ENCODE assay signal across 8 cellular contexts in the genomic region with DNA sequence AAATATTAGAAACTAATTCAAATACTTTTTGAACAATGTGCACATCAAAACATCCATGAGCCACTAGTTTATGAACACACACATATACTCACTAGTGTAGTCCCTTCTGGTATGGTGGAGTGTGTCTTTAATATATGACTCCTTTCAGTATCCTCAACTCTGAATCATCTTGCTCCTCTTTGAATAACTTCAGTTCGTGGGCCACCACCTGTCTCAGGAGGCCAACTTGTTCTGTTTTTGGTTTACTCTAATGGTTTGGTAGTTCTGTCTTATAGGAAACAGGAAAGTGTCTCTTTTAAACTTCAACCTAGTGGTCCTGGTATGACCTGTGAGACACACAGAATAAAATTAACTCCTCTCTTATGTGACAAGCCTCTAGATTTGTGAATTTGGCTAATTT. TPM values are rescaled to one million over a fixed set of nuclear protein-coding genes. Genes with fewer than 3 reads are reported as not detected.
A peak's percentile ranks its signal among the peaks of the same experiment; 100 is the strongest.
DNase-seq lines count a peak whose midpoint lies in the region; ATAC-seq and TF ChIP-seq lines count a peak whose summit lies in the region.

No MANE protein-coding gene starts in this region.

- peak; percentile 54 for DNase-seq in GM10248 (ENCODE audit: extremely low spot score)
- DNase-seq in WTC11 (ENCODE audit: low spot score) = no peak
- DNase-seq in occipital lobe (lab: John Stamatoyannopoulos, UW) = no peak
- DNase-seq in hippocampal formation (lab: John Stamatoyannopoulos, UW) = no peak
- no peak for DNase-seq in AG08395 (ENCODE audit: low spot score)
- DNase-seq in NCI-H2081 (lab: John Stamatoyannopoulos, UW) = no peak

- H3K4me1 Mint-ChIP-seq in WTC11 = peaks cover 87% of the 10 kb centered on the region

- peak overlapping the region; percentile 83; the same call in 1 of the 2 replicates for H3K27ac Mint-ChIP-seq in WTC11

- ATAC-seq in GM19324 (IDR thresholded peaks at IDR 0.05; ENCODE audit: low FRiP score, unreplicated experiment) (peak; percentile 89), HG02970 (IDR thresholded peaks at IDR 0.05; ENCODE audit: low FRiP score, unreplicated experiment) (peak; percentile 88), WTC11 (no peak)

- no peaks in the 10 kb centered on the region for H3K27me3 Mint-ChIP-seq in WTC11 (ENCODE audit: low read depth)

- H3K9me3 Mint-ChIP-seq in WTC11 = no peaks in the 10 kb centered on the region

- POLR2A ChIA-PET in GM10248 (lab: Yijun Ruan, JAX) = no interaction called here
- POLR2A ChIA-PET in WTC11 (lab: Charles Lee) = no interaction called here

- TF ChIP-seq CTCF in GM10248 (IDR thresholded peaks at IDR 0.05; ENCODE audit: control extremely low read depth, extremely low read depth, low read depth, missing control alignments) (no peak), WTC11 (IDR thresholded peaks at IDR 0.05) (no peak)

- H3K36me3 Mint-ChIP-seq in WTC11 = no peaks in the 10 kb centered on the region; the same call in 1 of the 2 replicates

- H3K4me3 Mint-ChIP-seq in WTC11 = no peak overlapping the region

- CTCF ChIA-PET in GM10248 (lab: Yijun Ruan, JAX) = no interaction called here
- CTCF ChIA-PET in WTC11 (lab: Charles Lee) = no interaction called here

TF ChIP-seq in WTC11, 78 proteins besides CTCF, POLR2A, EP300 and RAD21:
- TF ChIP-seq, protein P1, sequence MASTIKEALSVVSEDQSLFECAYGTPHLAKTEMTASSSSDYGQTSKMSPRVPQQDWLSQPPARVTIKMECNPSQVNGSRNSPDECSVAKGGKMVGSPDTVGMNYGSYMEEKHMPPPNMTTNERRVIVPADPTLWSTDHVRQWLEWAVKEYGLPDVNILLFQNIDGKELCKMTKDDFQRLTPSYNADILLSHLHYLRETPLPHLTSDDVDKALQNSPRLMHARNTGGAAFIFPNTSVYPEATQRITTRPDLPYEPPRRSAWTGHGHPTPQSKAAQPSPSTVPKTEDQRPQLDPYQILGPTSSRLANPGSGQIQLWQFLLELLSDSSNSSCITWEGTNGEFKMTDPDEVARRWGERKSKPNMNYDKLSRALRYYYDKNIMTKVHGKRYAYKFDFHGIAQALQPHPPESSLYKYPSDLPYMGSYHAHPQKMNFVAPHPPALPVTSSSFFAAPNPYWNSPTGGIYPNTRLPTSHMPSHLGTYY (CRISPR knock-in tag; IDR thresholded peaks at IDR 0.05) = no peak
- no peak for TF ChIP-seq TEAD4 (CRISPR knock-in tag; IDR thresholded peaks at IDR 0.05)
- TF ChIP-seq FOXK1 (CRISPR knock-in tag; IDR thresholded peaks at IDR 0.05) = no peak
- TF ChIP-seq, protein P2, sequence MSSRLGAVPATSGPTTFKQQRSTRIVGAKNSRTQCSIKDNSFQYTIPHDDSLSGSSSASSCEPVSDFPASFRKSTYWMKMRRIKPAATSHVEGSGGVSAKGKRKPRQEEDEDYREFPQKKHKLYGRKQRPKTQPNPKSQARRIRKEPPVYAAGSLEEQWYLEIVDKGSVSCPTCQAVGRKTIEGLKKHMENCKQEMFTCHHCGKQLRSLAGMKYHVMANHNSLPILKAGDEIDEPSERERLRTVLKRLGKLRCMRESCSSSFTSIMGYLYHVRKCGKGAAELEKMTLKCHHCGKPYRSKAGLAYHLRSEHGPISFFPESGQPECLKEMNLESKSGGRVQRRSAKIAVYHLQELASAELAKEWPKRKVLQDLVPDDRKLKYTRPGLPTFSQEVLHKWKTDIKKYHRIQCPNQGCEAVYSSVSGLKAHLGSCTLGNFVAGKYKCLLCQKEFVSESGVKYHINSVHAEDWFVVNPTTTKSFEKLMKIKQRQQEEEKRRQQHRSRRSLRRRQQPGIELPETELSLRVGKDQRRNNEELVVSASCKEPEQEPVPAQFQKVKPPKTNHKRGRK (CRISPR knock-in tag; IDR thresholded peaks at IDR 0.05; ENCODE audit: borderline replicate concordance) = no peak
- TF ChIP-seq, protein P3, sequence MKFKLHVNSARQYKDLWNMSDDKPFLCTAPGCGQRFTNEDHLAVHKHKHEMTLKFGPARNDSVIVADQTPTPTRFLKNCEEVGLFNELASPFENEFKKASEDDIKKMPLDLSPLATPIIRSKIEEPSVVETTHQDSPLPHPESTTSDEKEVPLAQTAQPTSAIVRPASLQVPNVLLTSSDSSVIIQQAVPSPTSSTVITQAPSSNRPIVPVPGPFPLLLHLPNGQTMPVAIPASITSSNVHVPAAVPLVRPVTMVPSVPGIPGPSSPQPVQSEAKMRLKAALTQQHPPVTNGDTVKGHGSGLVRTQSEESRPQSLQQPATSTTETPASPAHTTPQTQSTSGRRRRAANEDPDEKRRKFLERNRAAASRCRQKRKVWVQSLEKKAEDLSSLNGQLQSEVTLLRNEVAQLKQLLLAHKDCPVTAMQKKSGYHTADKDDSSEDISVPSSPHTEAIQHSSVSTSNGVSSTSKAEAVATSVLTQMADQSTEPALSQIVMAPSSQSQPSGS (CRISPR knock-in tag; IDR thresholded peaks at IDR 0.05; ENCODE audit: borderline replicate concordance, low read depth) = no peak
- TF ChIP-seq, protein P4, sequence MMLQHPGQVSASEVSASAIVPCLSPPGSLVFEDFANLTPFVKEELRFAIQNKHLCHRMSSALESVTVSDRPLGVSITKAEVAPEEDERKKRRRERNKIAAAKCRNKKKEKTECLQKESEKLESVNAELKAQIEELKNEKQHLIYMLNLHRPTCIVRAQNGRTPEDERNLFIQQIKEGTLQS (CRISPR knock-in tag; conservative IDR thresholded peaks at IDR 0.05) = no peak
- TF ChIP-seq, protein P5, sequence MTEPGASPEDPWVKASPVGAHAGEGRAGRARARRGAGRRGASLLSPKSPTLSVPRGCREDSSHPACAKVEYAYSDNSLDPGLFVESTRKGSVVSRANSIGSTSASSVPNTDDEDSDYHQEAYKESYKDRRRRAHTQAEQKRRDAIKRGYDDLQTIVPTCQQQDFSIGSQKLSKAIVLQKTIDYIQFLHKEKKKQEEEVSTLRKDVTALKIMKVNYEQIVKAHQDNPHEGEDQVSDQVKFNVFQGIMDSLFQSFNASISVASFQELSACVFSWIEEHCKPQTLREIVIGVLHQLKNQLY (CRISPR knock-in tag; IDR thresholded peaks at IDR 0.05) = no peak
- TF ChIP-seq, protein P6, sequence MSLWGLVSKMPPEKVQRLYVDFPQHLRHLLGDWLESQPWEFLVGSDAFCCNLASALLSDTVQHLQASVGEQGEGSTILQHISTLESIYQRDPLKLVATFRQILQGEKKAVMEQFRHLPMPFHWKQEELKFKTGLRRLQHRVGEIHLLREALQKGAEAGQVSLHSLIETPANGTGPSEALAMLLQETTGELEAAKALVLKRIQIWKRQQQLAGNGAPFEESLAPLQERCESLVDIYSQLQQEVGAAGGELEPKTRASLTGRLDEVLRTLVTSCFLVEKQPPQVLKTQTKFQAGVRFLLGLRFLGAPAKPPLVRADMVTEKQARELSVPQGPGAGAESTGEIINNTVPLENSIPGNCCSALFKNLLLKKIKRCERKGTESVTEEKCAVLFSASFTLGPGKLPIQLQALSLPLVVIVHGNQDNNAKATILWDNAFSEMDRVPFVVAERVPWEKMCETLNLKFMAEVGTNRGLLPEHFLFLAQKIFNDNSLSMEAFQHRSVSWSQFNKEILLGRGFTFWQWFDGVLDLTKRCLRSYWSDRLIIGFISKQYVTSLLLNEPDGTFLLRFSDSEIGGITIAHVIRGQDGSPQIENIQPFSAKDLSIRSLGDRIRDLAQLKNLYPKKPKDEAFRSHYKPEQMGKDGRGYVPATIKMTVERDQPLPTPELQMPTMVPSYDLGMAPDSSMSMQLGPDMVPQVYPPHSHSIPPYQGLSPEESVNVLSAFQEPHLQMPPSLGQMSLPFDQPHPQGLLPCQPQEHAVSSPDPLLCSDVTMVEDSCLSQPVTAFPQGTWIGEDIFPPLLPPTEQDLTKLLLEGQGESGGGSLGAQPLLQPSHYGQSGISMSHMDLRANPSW (CRISPR knock-in tag; conservative IDR thresholded peaks at IDR 0.05; ENCODE audit: low read depth) = no peak
- TF ChIP-seq CBFB (CRISPR knock-in tag; IDR thresholded peaks at IDR 0.05; ENCODE audit: low read depth) = no peak
- TF ChIP-seq, protein P7, sequence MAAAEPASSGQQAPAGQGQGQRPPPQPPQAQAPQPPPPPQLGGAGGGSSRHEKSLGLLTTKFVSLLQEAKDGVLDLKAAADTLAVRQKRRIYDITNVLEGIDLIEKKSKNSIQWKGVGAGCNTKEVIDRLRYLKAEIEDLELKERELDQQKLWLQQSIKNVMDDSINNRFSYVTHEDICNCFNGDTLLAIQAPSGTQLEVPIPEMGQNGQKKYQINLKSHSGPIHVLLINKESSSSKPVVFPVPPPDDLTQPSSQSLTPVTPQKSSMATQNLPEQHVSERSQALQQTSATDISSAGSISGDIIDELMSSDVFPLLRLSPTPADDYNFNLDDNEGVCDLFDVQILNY (CRISPR knock-in tag; IDR thresholded peaks at IDR 0.05) = no peak
- no peak for TF ChIP-seq HMGA2 (CRISPR knock-in tag; IDR thresholded peaks at IDR 0.05)

RNA-seq across cellular contexts. Expression of a gene that starts 55.6 kb away (rescaled TPM):
- 39.3 to 42.1 TPM (median 39.9 TPM) in 3 replicates for total RNA-seq in WTC11 (2021)
- 177 TPM for total RNA-seq in occipital lobe
